Comparison of ENCODE assay signal across 24 cellular contexts in genomic region chr5:102777099-102777498, GRCh38. TPM values are rescaled to one million over a fixed set of nuclear protein-coding genes. Genes with fewer than 3 reads are reported as not detected.
DNase-seq lines count a peak whose midpoint lies in the region; ATAC-seq and TF ChIP-seq lines count a peak whose summit lies in the region.
"Had no signal": no experiment of that assay in that cellular context is flagged by ENCODE, and none has a peak within 500 bp of the region (broad histone marks: within the 10 kb centered on the region; RNA-seq: fewer than 3 reads in every experiment).

No MANE protein-coding gene starts in this region.

- POLR2A ChIA-PET in HEK293 (lab: Yijun Ruan, JAX) = no interaction called here
- POLR2A ChIA-PET in T-cell (lab: Charles Lee) = no interaction called here

- no peak for DNase-seq in activated naive CD4-positive, alpha-beta T cell treated with anti-CD3 and anti-CD28 coated beads for 36 hours
- no peak for DNase-seq in activated naive CD4-positive, alpha-beta T cell treated with Interleukin-2 at 50 U/mL for 16 hours
- peak; percentile 48 for DNase-seq in NCI-H748 treated with DMSO at 0.1 percent for 48 hours (lab: John Stamatoyannopoulos, UW)
- DNase-seq in chondrocyte (ENCODE audit: low spot score) = no peak
- no peak for DNase-seq in T-cell
- no peak for DNase-seq in upper lobe of left lung
- DNase-seq: CD4-positive, alpha-beta memory T cell; DMS53; EL; H7; Karpas-422; NCI-H1092; NCI-H1436 treated with DMSO at 0.1 percent for 48 hours; NCI-H2029; NCI-H446 treated with DMSO at 0.1 percent for 48 hours; NCI-H774; PC-3; SIG-M5 had no signal

- ATAC-seq in GM18868 (IDR thresholded peaks at IDR 0.05; ENCODE audit: unreplicated experiment) (no peak), T-cell (replicated peaks in 1 of 4) (no peak), upper lobe of left lung (ENCODE audit: low FRiP score in 2 of 2) (no peak)
- ATAC-seq: PC-3, SK-N-SH treated with all-trans-retinoic acid at 6 μM for 48 hours had no signal

- H3K27ac Mint-ChIP-seq in activated naive CD4-positive, alpha-beta T cell treated with anti-CD3 and anti-CD28 coated beads for 36 hours = peak overlapping the region; percentile 8
- H3K27ac Mint-ChIP-seq in chondrocyte (ENCODE audit: unreplicated experiment) (peak overlapping the region; percentile 27), T-cell (no peak overlapping the region)
- H3K27ac Mint-ChIP-seq: CD4-positive, alpha-beta memory T cell; IgD-negative memory B cell had no signal

- TF ChIP-seq EP300 in upper lobe of left lung (IDR thresholded peaks at IDR 0.05) = no peak

- TF ChIP-seq CTCF in HEK293 (tag by site-specific recombination; IDR thresholded peaks at IDR 0.05) = no peak
- no peak for TF ChIP-seq CTCF in chondrocyte (IDR thresholded peaks at IDR 0.05)
- no peak for TF ChIP-seq CTCF in upper lobe of left lung (IDR thresholded peaks at IDR 0.05)

- TF ChIP-seq POLR2A in upper lobe of left lung (IDR thresholded peaks at IDR 0.05) = no peak

- no peak overlapping the region for H3K27ac ChIP-seq in HEK293 (ENCODE audit: extremely low read depth, low read depth, low read length)
- H3K27ac ChIP-seq in upper lobe of left lung = no peak overlapping the region
- H3K27ac ChIP-seq: BLaER1, RWPE1 had no signal

- H3K4me3 ChIP-seq in HEK293 (ENCODE audit: low read depth, low read length) (no peak overlapping the region), upper lobe of left lung (no peak overlapping the region)
- H3K4me3 ChIP-seq: BLaER1 had no signal

- H3K27me3 Mint-ChIP-seq in activated naive CD4-positive, alpha-beta T cell treated with anti-CD3 and anti-CD28 coated beads for 36 hours (ENCODE audit: low read depth) = no peaks in the 10 kb centered on the region
- H3K27me3 Mint-ChIP-seq in chondrocyte (ENCODE audit: low read depth) (no peaks in the 10 kb centered on the region), T-cell (no peaks in the 10 kb centered on the region)
- H3K27me3 Mint-ChIP-seq: CD4-positive, alpha-beta memory T cell; IgD-negative memory B cell had no signal

- H3K27me3 ChIP-seq in upper lobe of left lung = no peaks in the 10 kb centered on the region
- H3K27me3 ChIP-seq: BLaER1 had no signal

- intact Hi-C loops in activated naive CD4-positive, alpha-beta T cell treated with anti-CD3 and anti-CD28 coated beads for 36 hours (cut with micrococcal nuclease) = no loop called here

- H3K9me3 Mint-ChIP-seq in activated naive CD4-positive, alpha-beta T cell treated with anti-CD3 and anti-CD28 coated beads for 36 hours = peaks cover 3% of the 10 kb centered on the region
- H3K9me3 Mint-ChIP-seq in chondrocyte (ENCODE audit: low read depth) (peaks cover 9% of the 10 kb centered on the region), T-cell (peaks cover 0 to 5% (median 0%) of the 10 kb centered on the region in 3 donors)

- peaks cover 67% of the 10 kb centered on the region for H3K4me1 Mint-ChIP-seq in activated naive CD4-positive, alpha-beta T cell treated with anti-CD3 and anti-CD28 coated beads for 36 hours (ENCODE audit: low read depth)
- peaks cover 48% of the 10 kb centered on the region for H3K4me1 Mint-ChIP-seq in chondrocyte (ENCODE audit: low read depth)
- H3K4me1 Mint-ChIP-seq in T-cell = peaks cover 10 to 35% (median 33%) of the 10 kb centered on the region in 3 donors

- no peak overlapping the region for H3K4me3 Mint-ChIP-seq in activated naive CD4-positive, alpha-beta T cell treated with anti-CD3 and anti-CD28 coated beads for 36 hours
- no peak overlapping the region for H3K4me3 Mint-ChIP-seq in chondrocyte (ENCODE audit: unreplicated experiment)
- no peak overlapping the region for H3K4me3 Mint-ChIP-seq in T-cell
- H3K4me3 Mint-ChIP-seq: CD4-positive, alpha-beta memory T cell; IgD-negative memory B cell had no signal

- no peaks in the 10 kb centered on the region for H3K9me3 ChIP-seq in HEK293 (ENCODE audit: control insufficient read depth, insufficient read depth, low read depth, low read length)
- no peaks in the 10 kb centered on the region for H3K9me3 ChIP-seq in upper lobe of left lung

- CTCF ChIA-PET in activated naive CD4-positive, alpha-beta T cell treated with anti-CD3 and anti-CD28 coated beads for 36 hours (lab: Charles Lee) = interaction anchor here (1.0 kb wide), 1 partner anchor 14 kb away, joined by 3 read pairs; no protein-coding TSS in a partner anchor
- CTCF ChIA-PET in HEK293 (lab: Yijun Ruan, JAX) = interaction anchor here (0.7 kb wide), 1 partner anchor 87 kb away, joined by 3 read pairs; no protein-coding TSS in a partner anchor
- CTCF ChIA-PET in T-cell (lab: Charles Lee) = no interaction called here

- H3K4me1 ChIP-seq in HEK293 (ENCODE audit: control insufficient read depth, insufficient read depth, low read length) = 0 out of 2 replicates have a peak, but pooled peaks cover 5% of the 10 kb centered on the region
- H3K4me1 ChIP-seq in upper lobe of left lung = peaks cover 14 to 29% (median 23%) of the 10 kb centered on the region in 4 donors
- H3K4me1 ChIP-seq: BLaER1 had no signal

- no peaks in the 10 kb centered on the region for H3K36me3 ChIP-seq in HEK293 (ENCODE audit: control insufficient read depth in 2 of 2, insufficient read depth in 1 of 2, low read length in 2 of 2)
- no peaks in the 10 kb centered on the region for H3K36me3 ChIP-seq in upper lobe of left lung
- H3K36me3 ChIP-seq: BLaER1 had no signal

- peaks cover 10% of the 10 kb centered on the region for H3K36me3 Mint-ChIP-seq in activated naive CD4-positive, alpha-beta T cell treated with anti-CD3 and anti-CD28 coated beads for 36 hours (ENCODE audit: low read depth)
- H3K36me3 Mint-ChIP-seq in chondrocyte (ENCODE audit: low read depth) = peaks cover 6% of the 10 kb centered on the region
- H3K36me3 Mint-ChIP-seq in T-cell = peaks cover 3% of the 10 kb centered on the region
- H3K36me3 Mint-ChIP-seq: CD4-positive, alpha-beta memory T cell had no signal

TF ChIP-seq in HEK293, 187 proteins besides CTCF, POLR2A, EP300 and RAD21:
- peak; percentile 85 for TF ChIP-seq SP7 (tag by site-specific recombination; IDR thresholded peaks at IDR 0.05)
- TF ChIP-seq PRDM10 (tag by site-specific recombination; IDR thresholded peaks at IDR 0.05) = no peak
- TF ChIP-seq PRDM6 (tag by site-specific recombination; IDR thresholded peaks at IDR 0.05) = no peak
TF ChIP-seq in HEK293: peak in this region for 1.

RNA-seq across cellular contexts. Expression of gene PAM, which starts 22.0 kb away (rescaled TPM):
- 10 to 100 TPM; 31.2 to 37.6 TPM for total RNA-seq in activated naive CD4-positive, alpha-beta T cell treated with anti-CD3 and anti-CD28 coated beads for 36 hours
- total RNA-seq in chondrocyte (277 to 341 TPM (median 293 TPM) in 3 replicates), T-cell (10 to 100 TPM; 17.5 to 29.2 (median 23.3) TPM), upper lobe of left lung (100 to 1,000 TPM in 5 of 6 donors, 10 to 100 TPM in 1; 91.1 to 428 (median 212) TPM)

Comparison
In these comparisons a context has a peak if more than half of its experiments do, and no peak if none do; other contexts are left out.
1. H3K27ac Mint-ChIP-seq: peak in activated naive CD4-positive, alpha-beta T cell treated with anti-CD3 and anti-CD28 coated beads for 36 hours (single experiment) and chondrocyte (single experiment); none in T-cell (0 of 2).
2. CTCF ChIA-PET loops: an anchor here in activated naive CD4-positive, alpha-beta T cell treated with anti-CD3 and anti-CD28 coated beads for 36 hours (1.0 kb wide) and HEK293 (0.7 kb wide); none called in T-cell.